ENCODE assay signal across 20 cellular contexts in genomic region chr4:176287546-176287945, GRCh38. TPM values are rescaled to one million over a fixed set of nuclear protein-coding genes. Genes with fewer than 3 reads are reported as not detected.
DNase-seq lines count a peak whose midpoint lies in the region; TF ChIP-seq lines count a peak whose summit lies in the region.
"Had no signal": no experiment of that assay in that cellular context is flagged by ENCODE, and none has a peak within 500 bp of the region (broad histone marks: within the 10 kb centered on the region; RNA-seq: fewer than 3 reads in every experiment).

No MANE protein-coding gene starts in this region.

- H3K9ac ChIP-seq in rectal smooth muscle tissue (ENCODE audit: low read length): no peak overlapping the region
- H3K9ac ChIP-seq: BLaER1 had no signal

- H3K27me3 ChIP-seq in rectal smooth muscle tissue (ENCODE audit: control insufficient read depth, insufficient read depth, low read length) (no peaks in the 10 kb centered on the region), brain microvascular endothelial cell (replicated peaks) (no peaks in the 10 kb centered on the region), uterus (no peaks in the 10 kb centered on the region)
- H3K27me3 ChIP-seq: BLaER1 had no signal

- no peak overlapping the region for H3K4me3 ChIP-seq in rectal smooth muscle tissue (ENCODE audit: low read length)
- H3K4me3 ChIP-seq in brain microvascular endothelial cell (ENCODE audit: low read depth, low read length): no peak overlapping the region
- H3K4me3 ChIP-seq in uterus: no peak overlapping the region
- H3K4me3 ChIP-seq: BLaER1, HAP-1 had no signal

- intact Hi-C loops in uterus (cut with DNase I; ENCODE audit: low total_unique reads): no loop called here

- peak; percentile 75 for DNase-seq in G401 (ENCODE audit: low spot score)
- DNase-seq in astrocyte of the hippocampus (ENCODE audit: low read depth, low spot score): peak; percentile 19
- peak; percentile 48 for DNase-seq in cerebellum (ENCODE audit: low spot score)
- no peak for DNase-seq in NCI-H345 treated with DMSO at 0.1 percent for 48 hours (lab: John Stamatoyannopoulos, UW; ENCODE audit: unreplicated experiment)
- DNase-seq in brain microvascular endothelial cell: no peak
- no peak for DNase-seq in uterus
- DNase-seq: Caco-2; CD4-positive, CD25-positive, alpha-beta regulatory T cell; CD8-positive, alpha-beta T cell; DMS153; DMS79; EL; GOT3; HFFc6 had no signal

- H3K36me3 ChIP-seq in rectal smooth muscle tissue (ENCODE audit: control insufficient read depth, insufficient read depth, low read length) (no peaks in the 10 kb centered on the region), brain microvascular endothelial cell (replicated peaks) (no peaks in the 10 kb centered on the region), uterus (no peaks in the 10 kb centered on the region)
- H3K36me3 ChIP-seq: BLaER1, HAP-1 had no signal

- peak overlapping the region; percentile 3 for H3K27ac ChIP-seq in rectal smooth muscle tissue (ENCODE audit: low read depth, low read length)
- no peak overlapping the region for H3K27ac ChIP-seq in brain microvascular endothelial cell
- no peak overlapping the region for H3K27ac ChIP-seq in uterus
- H3K27ac ChIP-seq: 22Rv1, BLaER1, C4-2B had no signal

- no peak for TF ChIP-seq POLR2A in uterus (IDR thresholded peaks at IDR 0.05)

- H3K4me1 ChIP-seq in rectal smooth muscle tissue (ENCODE audit: control insufficient read depth, insufficient read depth, low read length) (peaks cover 7% of the 10 kb centered on the region), uterus (no peaks in the 10 kb centered on the region)
- H3K4me1 ChIP-seq: BLaER1, Caco-2 had no signal

- no peaks in the 10 kb centered on the region for H3K9me3 ChIP-seq in uterus
- H3K9me3 ChIP-seq: Caco-2, HAP-1 had no signal

- TF ChIP-seq CTCF in brain microvascular endothelial cell (IDR thresholded peaks at IDR 0.05; ENCODE audit: low read depth, low read length, missing control alignments) (no peak), uterus (IDR thresholded peaks at IDR 0.05) (no peak)

- in situ Hi-C loops in G401 (cut with HindIII; ENCODE audit: low sequenced_read_pairs): no loop called here
- in situ Hi-C loops in brain microvascular endothelial cell (cut with HindIII; ENCODE audit: low pct_ligation_motif_present, low sequenced_read_pairs): no loop called here

RNA-seq across cellular contexts. Expression of gene ASB5, which starts 18.5 kb away (rescaled TPM):
- total RNA-seq in G401 (2014; rRNA removed; shearing (Covaris generic)): not detected in 2 replicates
- total RNA-seq in cerebellum (0.36 TPM), uterus (under 1 TPM in 2 of 4 donors, not detected in 2; 0.28 to 0.37 TPM)
- total RNA-seq: B cell; Caco-2; CD4-positive, CD25-positive, alpha-beta regulatory T cell; CD8-positive, alpha-beta T cell had no signal

RNA-seq across cellular contexts. Expression of gene SPCS3, which starts 32.2 kb away (rescaled TPM):
- total RNA-seq in G401 (2014; rRNA removed; shearing (Covaris generic)): 48.9 and 79.5 TPM in 2 replicates
- total RNA-seq in cerebellum (89.8 TPM), uterus (100 to 1,000 TPM in 3 of 4 donors, 10 to 100 TPM in 1; 37.9 to 160 (median 115) TPM)

Comparison
In these comparisons a context has a peak if more than half of its experiments do, and no peak if none do; other contexts are left out.
1. DNase-seq: peak in G401 (single experiment), astrocyte of the hippocampus (single experiment) and cerebellum (single experiment); none in NCI-H345 treated with DMSO at 0.1 percent for 48 hours (single experiment), brain microvascular endothelial cell (single experiment) and uterus (0 of 2).